In the genomic region with DNA sequence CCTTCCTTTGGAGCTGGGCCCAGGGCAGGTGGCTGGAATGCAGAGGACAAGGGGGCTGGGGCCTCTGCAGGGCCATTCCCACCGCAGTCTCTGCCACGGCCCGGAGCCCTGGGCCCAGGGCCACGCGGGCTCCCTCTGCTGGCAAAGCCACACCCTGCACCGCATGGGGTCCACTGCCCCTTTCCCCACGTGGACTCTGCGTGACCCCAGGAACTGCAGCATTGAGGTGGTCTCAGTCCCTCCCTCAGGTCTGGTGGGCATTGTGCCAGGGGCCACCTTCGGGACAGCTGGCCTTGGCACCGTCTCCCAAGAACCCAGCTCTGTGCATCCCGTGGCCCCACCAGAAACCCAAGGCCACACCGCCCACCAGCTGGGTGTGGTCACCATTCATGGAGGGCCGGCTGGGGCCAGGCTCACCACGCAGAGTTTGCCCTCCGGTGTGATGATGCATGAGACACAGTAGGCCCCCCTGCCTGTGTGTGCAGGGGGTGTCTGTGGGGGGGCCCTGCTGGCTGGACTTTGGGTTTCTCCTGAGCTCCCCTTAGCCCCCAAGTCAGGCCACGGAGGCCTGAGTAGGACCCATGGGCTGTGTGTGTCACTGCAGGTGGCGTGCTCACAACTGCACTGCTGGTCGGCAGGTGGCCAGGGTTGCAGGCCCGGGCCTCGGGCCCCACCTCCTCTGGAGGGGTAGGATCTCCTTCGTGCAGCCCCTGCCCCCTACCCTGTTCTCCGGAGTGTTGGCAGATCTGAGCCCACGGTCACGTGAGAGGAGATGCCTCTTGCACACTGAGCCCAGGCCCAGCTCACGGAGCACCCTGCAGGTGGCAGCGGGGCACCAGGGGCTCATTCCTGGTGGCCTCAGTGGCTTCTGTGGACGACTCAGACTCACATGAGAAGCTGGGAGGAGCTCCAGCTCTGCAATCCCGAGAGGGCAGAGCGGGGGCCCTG, we compare ENCODE assay signal across 1 cellular context.
TF ChIP-seq lines count a peak whose summit lies in the region.

No MANE protein-coding gene starts in this region.

TF ChIP-seq in HepG2, 621 proteins besides CTCF, POLR2A, EP300 and RAD21 (continued from another document and continues in another):
- TF ChIP-seq, protein P1, sequence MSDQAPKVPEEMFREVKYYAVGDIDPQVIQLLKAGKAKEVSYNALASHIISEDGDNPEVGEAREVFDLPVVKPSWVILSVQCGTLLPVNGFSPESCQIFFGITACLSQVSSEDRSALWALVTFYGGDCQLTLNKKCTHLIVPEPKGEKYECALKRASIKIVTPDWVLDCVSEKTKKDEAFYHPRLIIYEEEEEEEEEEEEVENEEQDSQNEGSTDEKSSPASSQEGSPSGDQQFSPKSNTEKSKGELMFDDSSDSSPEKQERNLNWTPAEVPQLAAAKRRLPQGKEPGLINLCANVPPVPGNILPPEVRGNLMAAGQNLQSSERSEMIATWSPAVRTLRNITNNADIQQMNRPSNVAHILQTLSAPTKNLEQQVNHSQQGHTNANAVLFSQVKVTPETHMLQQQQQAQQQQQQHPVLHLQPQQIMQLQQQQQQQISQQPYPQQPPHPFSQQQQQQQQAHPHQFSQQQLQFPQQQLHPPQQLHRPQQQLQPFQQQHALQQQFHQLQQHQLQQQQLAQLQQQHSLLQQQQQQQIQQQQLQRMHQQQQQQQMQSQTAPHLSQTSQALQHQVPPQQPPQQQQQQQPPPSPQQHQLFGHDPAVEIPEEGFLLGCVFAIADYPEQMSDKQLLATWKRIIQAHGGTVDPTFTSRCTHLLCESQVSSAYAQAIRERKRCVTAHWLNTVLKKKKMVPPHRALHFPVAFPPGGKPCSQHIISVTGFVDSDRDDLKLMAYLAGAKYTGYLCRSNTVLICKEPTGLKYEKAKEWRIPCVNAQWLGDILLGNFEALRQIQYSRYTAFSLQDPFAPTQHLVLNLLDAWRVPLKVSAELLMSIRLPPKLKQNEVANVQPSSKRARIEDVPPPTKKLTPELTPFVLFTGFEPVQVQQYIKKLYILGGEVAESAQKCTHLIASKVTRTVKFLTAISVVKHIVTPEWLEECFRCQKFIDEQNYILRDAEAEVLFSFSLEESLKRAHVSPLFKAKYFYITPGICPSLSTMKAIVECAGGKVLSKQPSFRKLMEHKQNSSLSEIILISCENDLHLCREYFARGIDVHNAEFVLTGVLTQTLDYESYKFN (CRISPR knock-in tag; conservative IDR thresholded peaks at IDR 0.05): peak; percentile 46
- no peak for TF ChIP-seq CSRNP2 (CRISPR knock-in tag; conservative IDR thresholded peaks at IDR 0.05; ENCODE audit: low read depth)
- 0 out of 2 replicates have a peak, but pooled peaks have one; percentile 8 for TF ChIP-seq SP5 (CRISPR knock-in tag; IDR thresholded peaks at IDR 0.05; ENCODE audit: borderline replicate concordance, low read depth)
- no peak for TF ChIP-seq ZNF644 (CRISPR knock-in tag; IDR thresholded peaks at IDR 0.05; ENCODE audit: low read depth)
- TF ChIP-seq, protein P2, sequence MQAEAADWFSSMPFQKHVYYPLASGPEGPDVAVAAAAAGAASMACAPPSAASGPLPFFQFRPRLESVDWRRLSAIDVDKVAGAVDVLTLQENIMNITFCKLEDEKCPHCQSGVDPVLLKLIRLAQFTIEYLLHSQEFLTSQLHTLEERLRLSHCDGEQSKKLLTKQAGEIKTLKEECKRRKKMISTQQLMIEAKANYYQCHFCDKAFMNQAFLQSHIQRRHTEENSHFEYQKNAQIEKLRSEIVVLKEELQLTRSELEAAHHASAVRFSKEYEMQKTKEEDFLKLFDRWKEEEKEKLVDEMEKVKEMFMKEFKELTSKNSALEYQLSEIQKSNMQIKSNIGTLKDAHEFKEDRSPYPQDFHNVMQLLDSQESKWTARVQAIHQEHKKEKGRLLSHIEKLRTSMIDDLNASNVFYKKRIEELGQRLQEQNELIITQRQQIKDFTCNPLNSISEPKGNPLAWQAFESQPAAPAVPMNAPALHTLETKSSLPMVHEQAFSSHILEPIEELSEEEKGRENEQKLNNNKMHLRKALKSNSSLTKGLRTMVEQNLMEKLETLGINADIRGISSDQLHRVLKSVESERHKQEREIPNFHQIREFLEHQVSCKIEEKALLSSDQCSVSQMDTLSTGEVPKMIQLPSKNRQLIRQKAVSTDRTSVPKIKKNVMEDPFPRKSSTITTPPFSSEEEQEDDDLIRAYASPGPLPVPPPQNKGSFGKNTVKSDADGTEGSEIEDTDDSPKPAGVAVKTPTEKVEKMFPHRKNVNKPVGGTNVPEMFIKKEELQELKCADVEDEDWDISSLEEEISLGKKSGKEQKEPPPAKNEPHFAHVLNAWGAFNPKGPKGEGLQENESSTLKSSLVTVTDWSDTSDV (CRISPR knock-in tag; IDR thresholded peaks at IDR 0.05): no peak
- peak; percentile 83 for TF ChIP-seq SALL1 (CRISPR knock-in tag; IDR thresholded peaks at IDR 0.05)
- TF ChIP-seq ZFP41 (CRISPR knock-in tag; IDR thresholded peaks at IDR 0.05; ENCODE audit: borderline replicate concordance): no peak
- peak; percentile 59; the same call in 1 of the 2 replicates for TF ChIP-seq AHR (CRISPR knock-in tag; IDR thresholded peaks at IDR 0.05)
- TF ChIP-seq ZNF709 (CRISPR knock-in tag; IDR thresholded peaks at IDR 0.05): 0 out of 2 replicates have a peak, but pooled peaks have one; percentile 22
- peak; percentile 82 for TF ChIP-seq HOXA3 (CRISPR knock-in tag; IDR thresholded peaks at IDR 0.05)
- no peak for TF ChIP-seq RORA (CRISPR knock-in tag; IDR thresholded peaks at IDR 0.05)
- TF ChIP-seq ZNF136 (CRISPR knock-in tag; IDR thresholded peaks at IDR 0.05; ENCODE audit: low read depth): no peak
- no peak for TF ChIP-seq TRIM22 (IDR thresholded peaks at IDR 0.05)
- no peak for TF ChIP-seq IKZF4 (CRISPR knock-in tag; IDR thresholded peaks at IDR 0.05; ENCODE audit: borderline replicate concordance, low read depth, not compliant biosample characterization)
- TF ChIP-seq PTBP1 (IDR thresholded peaks at IDR 0.05; ENCODE audit: low read depth, low read length, poor library complexity, severe bottlenecking): no peak
- no peak for TF ChIP-seq ZBTB34 (CRISPR knock-in tag; IDR thresholded peaks at IDR 0.05)
- TF ChIP-seq TCF7 (IDR thresholded peaks at IDR 0.05; ENCODE audit: low read depth): no peak
- no peak for TF ChIP-seq ZNF670 (CRISPR knock-in tag; IDR thresholded peaks at IDR 0.05; ENCODE audit: borderline replicate concordance)
- no peak for TF ChIP-seq ZNF18 (CRISPR knock-in tag; IDR thresholded peaks at IDR 0.05; ENCODE audit: insufficient replicate concordance)
- TF ChIP-seq ZNF207 (IDR thresholded peaks at IDR 0.05; ENCODE audit: borderline replicate concordance): no peak
- no peak for TF ChIP-seq HHEX (CRISPR knock-in tag; IDR thresholded peaks at IDR 0.05)
- no peak for TF ChIP-seq TFDP1 (CRISPR knock-in tag; IDR thresholded peaks at IDR 0.05; ENCODE audit: borderline replicate concordance)
- TF ChIP-seq, protein P3, sequence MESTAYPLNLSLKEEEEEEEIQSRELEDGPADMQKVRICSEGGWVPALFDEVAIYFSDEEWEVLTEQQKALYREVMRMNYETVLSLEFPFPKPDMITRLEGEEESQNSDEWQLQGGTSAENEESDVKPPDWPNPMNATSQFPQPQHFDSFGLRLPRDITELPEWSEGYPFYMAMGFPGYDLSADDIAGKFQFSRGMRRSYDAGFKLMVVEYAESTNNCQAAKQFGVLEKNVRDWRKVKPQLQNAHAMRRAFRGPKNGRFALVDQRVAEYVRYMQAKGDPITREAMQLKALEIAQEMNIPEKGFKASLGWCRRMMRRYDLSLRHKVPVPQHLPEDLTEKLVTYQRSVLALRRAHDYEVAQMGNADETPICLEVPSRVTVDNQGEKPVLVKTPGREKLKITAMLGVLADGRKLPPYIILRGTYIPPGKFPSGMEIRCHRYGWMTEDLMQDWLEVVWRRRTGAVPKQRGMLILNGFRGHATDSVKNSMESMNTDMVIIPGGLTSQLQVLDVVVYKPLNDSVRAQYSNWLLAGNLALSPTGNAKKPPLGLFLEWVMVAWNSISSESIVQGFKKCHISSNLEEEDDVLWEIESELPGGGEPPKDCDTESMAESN (CRISPR knock-in tag; conservative IDR thresholded peaks at IDR 0.05): no peak
- peak; percentile 28 for TF ChIP-seq GATAD1 (CRISPR knock-in tag; IDR thresholded peaks at IDR 0.05)
- no peak; the same call in 1 of the 2 replicates for TF ChIP-seq ZHX1 (CRISPR knock-in tag; IDR thresholded peaks at IDR 0.05; ENCODE audit: low read depth)
- TF ChIP-seq PCBP2 (optimal IDR thresholded peaks at IDR 0.05; ENCODE audit: low read depth, low read length, poor library complexity, severe bottlenecking): no peak
- no peak for TF ChIP-seq ZNF496 (CRISPR knock-in tag; IDR thresholded peaks at IDR 0.05; ENCODE audit: insufficient replicate concordance)
- no peak for TF ChIP-seq CHD4 (IDR thresholded peaks at IDR 0.05; ENCODE audit: borderline replicate concordance, low read length)
- no peak for TF ChIP-seq NCOA5 (CRISPR knock-in tag; IDR thresholded peaks at IDR 0.05)
- no peak for TF ChIP-seq ZNF432 (CRISPR knock-in tag; IDR thresholded peaks at IDR 0.05; ENCODE audit: borderline replicate concordance)
- TF ChIP-seq, protein P4, sequence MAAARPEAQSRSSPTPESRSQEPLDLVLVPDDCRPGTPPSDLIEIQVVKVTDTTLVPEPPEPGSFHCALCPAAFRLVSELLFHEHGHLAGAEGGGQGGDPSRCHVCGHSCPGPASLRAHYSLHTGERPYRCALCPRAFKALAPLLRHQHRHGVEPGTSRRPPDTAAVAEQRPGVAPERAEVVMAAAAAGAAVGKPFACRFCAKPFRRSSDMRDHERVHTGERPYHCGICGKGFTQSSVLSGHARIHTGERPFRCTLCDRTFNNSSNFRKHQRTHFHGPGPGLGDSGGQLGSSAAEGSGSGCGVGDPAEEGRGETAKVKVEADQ (CRISPR knock-in tag; IDR thresholded peaks at IDR 0.05; ENCODE audit: borderline replicate concordance): no peak; the same call in 1 of the 2 replicates
- TF ChIP-seq ZNF335 (CRISPR knock-in tag; IDR thresholded peaks at IDR 0.05): no peak
